In the genomic region with DNA sequence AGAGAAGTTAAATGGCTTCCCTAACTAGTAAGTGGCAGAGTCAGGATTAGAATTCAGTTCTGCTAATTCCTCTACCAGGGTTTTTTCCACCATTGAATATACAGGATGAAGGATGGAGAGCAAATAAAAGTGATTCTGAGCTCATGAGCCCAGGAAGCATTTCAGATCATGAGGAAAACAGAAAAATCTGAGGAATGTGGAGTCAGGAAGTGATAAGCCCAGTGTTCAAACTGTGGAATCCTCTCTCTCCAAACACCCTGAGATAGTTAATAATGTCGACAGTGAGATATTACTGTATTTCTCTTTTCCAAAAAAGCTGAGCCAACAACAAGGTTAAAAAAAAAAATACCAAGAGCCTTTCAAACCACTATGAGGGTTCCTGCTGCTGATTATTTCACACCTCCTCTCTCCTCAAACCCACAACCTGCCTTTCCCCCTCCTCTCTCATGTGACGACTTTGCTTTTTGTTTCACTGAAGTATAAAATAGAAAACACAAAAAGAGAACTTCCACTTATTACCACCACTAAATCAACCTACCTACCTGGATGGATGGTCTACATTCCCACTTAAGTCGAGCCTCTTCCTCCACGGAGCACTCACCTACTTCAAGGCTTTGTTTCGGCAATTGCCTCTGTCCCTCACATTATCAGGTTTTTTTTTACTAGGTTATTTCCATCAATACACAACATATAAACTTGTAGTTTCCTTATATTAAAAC, we compare ENCODE assay signal across 11 cellular contexts. TPM values are rescaled to one million over a fixed set of nuclear protein-coding genes. Genes with fewer than 3 reads are reported as not detected.
DNase-seq lines count a peak whose midpoint lies in the region; FAIRE-seq and TF ChIP-seq lines count a peak whose summit lies in the region.
"Had no signal": no experiment of that assay in that cellular context is flagged by ENCODE, and none has a peak within 500 bp of the region (broad histone marks: within the 10 kb centered on the region; RNA-seq: fewer than 3 reads in every experiment).

No MANE protein-coding gene starts in this region.

- no peaks in the 10 kb centered on the region for H3K4me1 ChIP-seq in astrocyte (ENCODE audit: insufficient read depth, low read length)
- peaks cover 0 to 6% of the 10 kb centered on the region in 2 donors for H3K4me1 ChIP-seq in small intestine (ENCODE audit: control insufficient read depth in 2 of 2, insufficient read depth in 1 of 2, low read depth in 1 of 2, low read length in 1 of 2)

- H2AFZ ChIP-seq in astrocyte (ENCODE audit: low read depth, low read length), result no peak overlapping the region

- peak overlapping the region; percentile 37 for H3K27ac Mint-ChIP-seq in astrocyte (ENCODE audit: unreplicated experiment)

- WGBS in small intestine, 3 donors, result 63 to 84% (median 68%) methylated on average over 5 of the region's 5 CpGs

- no peaks in the 10 kb centered on the region for H3K27me3 Mint-ChIP-seq in astrocyte (ENCODE audit: low read depth, unreplicated experiment)

- H3K9me3 Mint-ChIP-seq in astrocyte (ENCODE audit: unreplicated experiment), result peaks cover 2% of the 10 kb centered on the region

- no peak overlapping the region for H3K4me3 Mint-ChIP-seq in astrocyte (ENCODE audit: unreplicated experiment)

- TF ChIP-seq CTCF in astrocyte (IDR thresholded peaks at IDR 0.05; ENCODE audit: insufficient read depth, low read depth, low read length), result no peak

- DNase-seq in activated CD4-positive, alpha-beta T cell treated with anti-CD3 and anti-CD28 coated beads for 48 hours, result peak; percentile 45
- no peak for DNase-seq in activated CD4-positive, alpha-beta T cell treated with anti-CD3 and anti-CD28 coated beads, Interleukin-2, amount 50 U/mL, for 1 hour
- DNase-seq in HS-5 (ENCODE audit: low read depth) (peak; percentile 3), astrocyte (ENCODE audit: low read depth) (no peak), small intestine (peak; percentile 64), D341Med (ENCODE audit: low spot score) (no peak), NAMALWA (ENCODE audit: low spot score) (no peak), RPMI8226 (no peak)
- DNase-seq: NCI-H748 treated with DMSO at 0.1 percent for 48 hours, pancreas had no signal

- no peaks in the 10 kb centered on the region for H3K9me3 ChIP-seq in astrocyte (ENCODE audit: insufficient read depth, low read depth, low read length)
- H3K9me3 ChIP-seq in small intestine (ENCODE audit: control insufficient read depth, low read depth), result no peaks in the 10 kb centered on the region
- H3K9me3 ChIP-seq: pancreas had no signal

- no peaks in the 10 kb centered on the region for H4K20me1 ChIP-seq in astrocyte (ENCODE audit: insufficient read depth, low read length)

- no peaks in the 10 kb centered on the region for H3K36me3 Mint-ChIP-seq in astrocyte (ENCODE audit: low read depth, unreplicated experiment)

- H3K9ac ChIP-seq in astrocyte (ENCODE audit: low read length), result no peak overlapping the region

- H3K4me1 Mint-ChIP-seq in astrocyte (ENCODE audit: low read depth, unreplicated experiment), result peaks cover 35% of the 10 kb centered on the region

- no peaks in the 10 kb centered on the region for H3K27me3 ChIP-seq in astrocyte (ENCODE audit: insufficient read depth, low read length)
- no peaks in the 10 kb centered on the region for H3K27me3 ChIP-seq in small intestine (ENCODE audit: control insufficient read depth in 2 of 2, insufficient read depth in 2 of 2, low read length in 2 of 2)
- H3K27me3 ChIP-seq: pancreas had no signal

- H3K4me2 ChIP-seq in astrocyte (ENCODE audit: low read length), result no peak overlapping the region

- no peak overlapping the region for H3K27ac ChIP-seq in astrocyte (ENCODE audit: low read depth, low read length)
- H3K27ac ChIP-seq in small intestine (ENCODE audit: low read depth in 1 of 2, low read length in 1 of 2), result peak overlapping the region; percentile 32 to 55
- H3K27ac ChIP-seq: pancreas had no signal

- no peaks in the 10 kb centered on the region for H3K36me3 ChIP-seq in astrocyte (ENCODE audit: insufficient read depth, low read length)
- H3K36me3 ChIP-seq in small intestine (ENCODE audit: control insufficient read depth in 2 of 2, insufficient read depth in 2 of 2, low read length in 2 of 2), result no peaks in the 10 kb centered on the region
- H3K36me3 ChIP-seq: pancreas had no signal

- no peak overlapping the region for H3K4me3 ChIP-seq in astrocyte (ENCODE audit: insufficient read depth, low read depth, low read length)
- no peak overlapping the region for H3K4me3 ChIP-seq in small intestine (ENCODE audit: low read depth in 1 of 2, low read length in 2 of 2)
- H3K4me3 ChIP-seq: pancreas had no signal

- no peaks in the 10 kb centered on the region for H3K79me2 ChIP-seq in astrocyte (ENCODE audit: insufficient read depth, low read length)

- no peak for FAIRE-seq in astrocyte (lab: Jason Lieb, UNC)
- FAIRE-seq in small intestine (lab: Jason Lieb, UNC), result no peak
- FAIRE-seq: pancreas had no signal

RNA-seq across cellular contexts. Expression of a gene that starts 8.9 kb away (rescaled TPM):
- total RNA-seq in astrocyte, result not detected in 2 replicates
- 1 to 10 TPM in 1 of 3 donors, under 1 TPM in 2; 0.22 to 1.4 (median 0.46) TPM for polyA plus RNA-seq in small intestine
- total RNA-seq: fibroblast of villous mesenchyme had no signal

RNA-seq across cellular contexts. Expression of a gene that starts 58.7 kb away (rescaled TPM):
- total RNA-seq in astrocyte, result not detected in 2 replicates
- polyA plus RNA-seq in small intestine, result under 1 TPM; 0.22 to 0.94 (median 0.27) TPM
- total RNA-seq: fibroblast of villous mesenchyme had no signal

Comparison
In these comparisons a context has a peak if more than half of its experiments do, and no peak if none do; other contexts are left out.
1. DNase-seq: peak in activated CD4-positive, alpha-beta T cell treated with anti-CD3 and anti-CD28 coated beads for 48 hours (single experiment), HS-5 (single experiment) and small intestine (single experiment); none in activated CD4-positive, alpha-beta T cell treated with anti-CD3 and anti-CD28 coated beads, Interleukin-2, amount 50 U/mL, for 1 hour (single experiment), astrocyte (single experiment), D341Med (single experiment), NAMALWA (single experiment) and RPMI8226 (single experiment).